8 cellular contexts compared by ENCODE assay signal in the genomic region with DNA sequence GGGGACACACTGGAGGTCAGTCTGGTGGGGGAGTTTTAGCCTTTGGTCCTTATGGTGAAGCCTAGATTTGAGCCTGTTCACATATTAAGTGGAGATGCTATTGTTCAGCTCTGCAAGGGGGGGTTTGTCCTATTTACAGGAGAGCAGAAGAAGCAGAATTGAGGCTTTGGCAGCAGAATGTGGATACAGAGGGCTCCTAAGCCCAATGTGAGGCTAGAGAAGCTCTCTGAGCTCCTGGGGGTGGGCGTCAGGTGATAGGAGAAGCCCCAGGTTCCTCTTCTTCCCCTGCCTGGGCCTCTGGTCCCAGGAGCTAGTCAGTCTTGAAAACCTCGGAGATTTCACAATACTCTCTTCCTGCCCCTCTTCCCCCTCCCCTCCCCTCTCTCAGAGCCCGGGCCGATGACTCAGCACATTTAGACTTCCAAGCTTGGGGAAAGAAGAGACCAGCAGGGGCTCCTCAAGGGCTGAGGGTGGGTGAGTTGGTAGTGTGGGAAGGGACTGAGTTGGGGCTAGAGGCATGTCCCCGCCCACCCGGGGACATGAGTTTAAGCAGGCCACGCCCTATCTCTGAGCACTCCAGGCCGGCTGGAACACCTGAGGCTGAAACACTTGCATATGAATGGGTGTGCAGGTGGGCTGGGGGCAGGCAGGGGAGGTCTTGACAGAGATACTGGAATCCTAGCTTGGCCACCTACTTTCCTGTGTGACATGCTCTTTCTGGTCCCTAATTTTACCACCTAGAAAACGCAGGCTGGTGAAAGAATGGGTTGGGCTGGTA.
A peak's percentile ranks its signal among the peaks of the same experiment; 100 is the strongest.
DNase-seq lines count a peak whose midpoint lies in the region; ATAC-seq lines count a peak whose summit lies in the region.

No MANE protein-coding gene starts in this region.

- peak; percentile 79 for DNase-seq in GM03348 (ENCODE audit: low spot score)
- DNase-seq in NCI-H2107 treated with DMSO at 0.1 percent for 48 hours (lab: John Stamatoyannopoulos, UW; ENCODE audit: unreplicated experiment), result peak; percentile 83
- DNase-seq in activated CD4-positive, alpha-beta T cell treated with anti-CD3 and anti-CD28 coated beads for 1 hour, result peak; percentile 15
- DNase-seq in left kidney (ENCODE audit: low read depth, low spot score), result peak; percentile 86
- peak; percentile 52 for DNase-seq in stimulated activated CD4-positive, alpha-beta T cell treated with anti-CD3 and anti-CD28 coated beads, Interleukin-2, amount 100 ng/mL, for 4 hours (ENCODE audit: low read depth)

- intact Hi-C loops in dendritic cell treated with granulocyte-macrophage colony-stimulating factor and Interleukin-4, amounts not matched to agents 40 ng/mL and 50 ng/mL, for 4 days (cut with micrococcal nuclease), result loop anchor here (2.0 to 10.0 kb wide), 4 partner anchors 55 to 122 kb away; a partner anchor contains a TSS

- peak overlapping the region; percentile 90 for H3K4me3 Mint-ChIP-seq in dendritic cell treated with granulocyte-macrophage colony-stimulating factor and Interleukin-4, amounts not matched to agents 40 ng/mL and 50 ng/mL, for 4 days

- H3K4me1 Mint-ChIP-seq in dendritic cell treated with granulocyte-macrophage colony-stimulating factor and Interleukin-4, amounts not matched to agents 40 ng/mL and 50 ng/mL, for 4 days (ENCODE audit: low read depth), result peaks cover 31% of the 10 kb centered on the region

- H3K27ac Mint-ChIP-seq in dendritic cell treated with granulocyte-macrophage colony-stimulating factor and Interleukin-4, amounts not matched to agents 40 ng/mL and 50 ng/mL, for 4 days, result peak overlapping the region; percentile 94

- H3K9me3 Mint-ChIP-seq in dendritic cell treated with granulocyte-macrophage colony-stimulating factor and Interleukin-4, amounts not matched to agents 40 ng/mL and 50 ng/mL, for 4 days, result no peaks in the 10 kb centered on the region

- H3K27me3 Mint-ChIP-seq in dendritic cell treated with granulocyte-macrophage colony-stimulating factor and Interleukin-4, amounts not matched to agents 40 ng/mL and 50 ng/mL, for 4 days, result no peaks in the 10 kb centered on the region

- peaks cover 57% of the 10 kb centered on the region for H3K36me3 Mint-ChIP-seq in dendritic cell treated with granulocyte-macrophage colony-stimulating factor and Interleukin-4, amounts not matched to agents 40 ng/mL and 50 ng/mL, for 4 days (ENCODE audit: low read depth)

- no peak for ATAC-seq in HG02852 (IDR thresholded peaks at IDR 0.05; ENCODE audit: unreplicated experiment)
- no peak for ATAC-seq in HG03571 (IDR thresholded peaks at IDR 0.05; ENCODE audit: unreplicated experiment)

Comparison
In these comparisons a context has a peak if more than half of its experiments do, and no peak if none do; other contexts are left out.
1. DNase-seq: peak in every context shown above with its lines; median percentile 86 in left kidney; 83 in NCI-H2107 treated with DMSO at 0.1 percent for 48 hours; 79 in GM03348; 52 in stimulated activated CD4-positive, alpha-beta T cell treated with anti-CD3 and anti-CD28 coated beads, Interleukin-2, amount 100 ng/mL, for 4 hours; 15 in activated CD4-positive, alpha-beta T cell treated with anti-CD3 and anti-CD28 coated beads for 1 hour.